Comparison of ENCODE assay signal across 28 cellular contexts in the genomic region with DNA sequence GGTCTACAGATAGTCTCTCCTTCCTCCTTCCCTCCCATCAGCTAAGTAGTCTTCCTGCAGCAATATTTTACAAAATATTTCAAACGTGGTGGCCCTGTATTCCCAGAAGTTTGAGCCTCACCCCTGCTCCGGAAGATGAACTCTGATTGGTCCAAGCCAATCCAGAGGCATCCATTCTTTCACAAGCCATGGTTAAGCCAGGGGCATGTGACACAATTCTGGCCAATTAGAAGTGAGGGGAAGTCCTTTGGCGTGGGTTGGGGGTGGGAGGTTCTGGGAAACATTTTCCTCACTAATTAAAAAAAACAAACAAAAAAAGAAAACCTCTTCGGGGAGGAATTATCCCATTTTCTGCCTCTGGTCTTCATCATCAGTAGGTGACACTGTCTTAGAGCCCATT.
"Had no signal": no experiment of that assay in that cellular context is flagged by ENCODE, and none has a peak within 500 bp of the region (broad histone marks: within the 10 kb centered on the region; RNA-seq: fewer than 3 reads in every experiment).

No MANE protein-coding gene starts in this region.

- H3K27ac Mint-ChIP-seq: activated CD4-positive, alpha-beta T cell treated with anti-CD3 and anti-CD28 coated beads, Interleukin-2, amount 10 ng/mL, durations not matched to agents 7 days and 5 days; activated CD8-positive, alpha-beta T cell treated with anti-CD3 and anti-CD28 coated beads for 36 hours; activated naive CD8-positive, alpha-beta T cell; activated T-helper 17 cell treated with anti-CD3 and anti-CD28 coated beads, Interleukin-2, amount 50 U/mL, for 72 hours; dendritic cell treated with granulocyte-macrophage colony-stimulating factor and Interleukin-4, amounts not matched to agents 40 ng/mL and 50 ng/mL, for 4 days; endodermal cell had no signal

- H3K27me3 Mint-ChIP-seq: activated naive CD8-positive, alpha-beta T cell had no signal

- ATAC-seq: activated CD8-positive, alpha-beta T cell treated with anti-CD3 and anti-CD28 coated beads for 36 hours; activated T-cell treated with anti-CD3 and anti-CD28 coated beads, Interleukin-2, amount 50 U/mL, for 4 hours; activated T-helper 17 cell treated with anti-CD3 and anti-CD28 coated beads, Interleukin-2, amount 50 U/mL, for 72 hours; foreskin keratinocyte; gastrocnemius medialis; heart left ventricle had no signal

- H3K9me3 Mint-ChIP-seq: activated CD4-positive, alpha-beta T cell treated with anti-CD3 and anti-CD28 coated beads, Interleukin-2, amount 10 ng/mL, durations not matched to agents 7 days and 5 days; activated CD8-positive, alpha-beta T cell treated with anti-CD3 and anti-CD28 coated beads for 36 hours; activated T-helper 17 cell treated with anti-CD3 and anti-CD28 coated beads, Interleukin-2, amount 50 U/mL, for 72 hours; central memory CD8-positive, alpha-beta T cell; dendritic cell treated with granulocyte-macrophage colony-stimulating factor and Interleukin-4, amounts not matched to agents 40 ng/mL and 50 ng/mL, for 4 days had no signal

- H3K4me1 ChIP-seq: esophagus muscularis mucosa, foreskin keratinocyte, gastrocnemius medialis, heart left ventricle had no signal

- H3K4me1 Mint-ChIP-seq: activated CD4-positive, alpha-beta T cell treated with anti-CD3 and anti-CD28 coated beads, Interleukin-2, amount 10 ng/mL, durations not matched to agents 7 days and 5 days; activated T-helper 17 cell treated with anti-CD3 and anti-CD28 coated beads, Interleukin-2, amount 50 U/mL, for 72 hours; central memory CD8-positive, alpha-beta T cell; endodermal cell had no signal

- H3K4me3 Mint-ChIP-seq: activated CD4-positive, alpha-beta T cell treated with anti-CD3 and anti-CD28 coated beads, Interleukin-2, amount 10 ng/mL, durations not matched to agents 7 days and 5 days; activated CD8-positive, alpha-beta T cell treated with anti-CD3 and anti-CD28 coated beads for 36 hours; activated naive CD8-positive, alpha-beta T cell; activated T-cell treated with anti-CD3 and anti-CD28 coated beads, Interleukin-2, amount 50 U/mL, for 4 hours; activated T-helper 17 cell treated with anti-CD3 and anti-CD28 coated beads, Interleukin-2, amount 50 U/mL, for 72 hours; central memory CD8-positive, alpha-beta T cell; dendritic cell treated with granulocyte-macrophage colony-stimulating factor and Interleukin-4, amounts not matched to agents 40 ng/mL and 50 ng/mL, for 4 days; endodermal cell had no signal

- H3K27ac ChIP-seq: brain microvascular endothelial cell, coronary artery, dorsolateral prefrontal cortex, esophagus muscularis mucosa, foreskin keratinocyte, gastrocnemius medialis, heart left ventricle had no signal

- H3K36me3 ChIP-seq: brain microvascular endothelial cell, esophagus muscularis mucosa, gastrocnemius medialis, heart left ventricle had no signal

- H3K36me3 Mint-ChIP-seq: activated naive CD8-positive, alpha-beta T cell had no signal

- DNase-seq: activated CD4-positive, alpha-beta T cell treated with anti-CD3 and anti-CD28 coated beads for 1 hour; activated CD4-positive, alpha-beta T cell treated with anti-CD3 and anti-CD28 coated beads for 4 hours; activated CD4-positive, alpha-beta T cell treated with anti-CD3 and anti-CD28 coated beads, Interleukin-2, amount 10 ng/mL, durations not matched to agents 7 days and 5 days; activated CD4-positive, alpha-beta T cell treated with anti-CD3 and anti-CD28 coated beads, Interleukin-2, amount 50 U/mL, for 48 hours; activated CD8-positive, alpha-beta memory T cell treated with anti-CD3 and anti-CD28 coated beads for 24 hours; activated CD8-positive, alpha-beta T cell treated with anti-CD3 and anti-CD28 coated beads for 36 hours; activated effector memory CD4-positive, alpha-beta T cell treated with Interleukin-2 at 50 U/mL for 16 hours; activated gamma-delta T cell treated with Interleukin-2 at 50 U/mL for 16 hours; activated naive CD4-positive, alpha-beta T cell treated with anti-CD3 and anti-CD28 coated beads, Interleukin-2, amount 50 U/mL, for 16 hours; activated naive CD4-positive, alpha-beta T cell treated with Interleukin-2 at 50 U/mL for 16 hours; activated T-cell treated with anti-CD3 and anti-CD28 coated beads, Interleukin-2, amount 50 U/mL, for 4 hours; amniotic stem cell; anterior cingulate cortex; brain microvascular endothelial cell; dorsolateral prefrontal cortex; effector memory CD4-positive, alpha-beta T cell; endodermal cell; foreskin keratinocyte; gastrocnemius medialis; glutamatergic neuron; heart left ventricle; T-helper 2 cell had no signal

- H3K4me3 ChIP-seq: coronary artery, dorsolateral prefrontal cortex, esophagus muscularis mucosa, gastrocnemius medialis, heart left ventricle had no signal

- H3K27me3 ChIP-seq: brain microvascular endothelial cell, dorsolateral prefrontal cortex, esophagus muscularis mucosa, foreskin keratinocyte, gastrocnemius medialis had no signal

- H3K9me3 ChIP-seq: esophagus muscularis mucosa, gastrocnemius medialis had no signal
